1 cellular context compared by ENCODE assay signal in the genomic region with DNA sequence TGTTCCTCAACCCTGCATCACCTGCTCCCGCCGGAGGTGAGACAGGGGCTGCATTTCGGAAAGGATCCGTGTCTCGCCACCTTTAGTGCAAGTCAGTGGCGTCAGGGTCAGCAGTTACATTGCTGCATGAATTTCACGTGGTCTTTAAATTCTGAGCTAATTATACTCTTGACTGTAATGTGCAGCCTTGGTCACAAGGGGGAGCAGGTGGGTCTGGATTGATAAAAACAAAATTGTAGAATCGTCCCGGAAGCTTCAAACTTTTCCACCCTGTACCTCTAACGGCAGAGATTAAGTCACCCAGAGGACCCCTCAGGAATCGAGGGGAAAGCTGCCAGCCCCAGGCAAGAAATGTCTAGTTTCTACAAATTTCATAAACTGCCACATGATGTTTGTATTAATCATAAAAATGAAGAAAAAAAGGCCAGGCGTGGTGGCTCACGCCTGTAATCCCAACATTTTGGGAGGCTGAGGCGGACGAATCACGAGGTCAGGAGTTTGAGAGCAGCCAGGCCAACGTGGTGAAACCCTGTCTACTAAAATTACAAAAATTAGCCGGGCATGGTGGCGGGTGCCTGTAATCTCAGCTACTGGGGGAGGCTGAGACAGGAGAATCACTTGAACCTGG.
TF ChIP-seq lines count a peak whose summit lies in the region.

No MANE protein-coding gene starts in this region.

TF ChIP-seq in HEK293, 187 proteins besides CTCF, POLR2A, EP300 and RAD21 (continued from another document):
- TF ChIP-seq, protein P1, sequence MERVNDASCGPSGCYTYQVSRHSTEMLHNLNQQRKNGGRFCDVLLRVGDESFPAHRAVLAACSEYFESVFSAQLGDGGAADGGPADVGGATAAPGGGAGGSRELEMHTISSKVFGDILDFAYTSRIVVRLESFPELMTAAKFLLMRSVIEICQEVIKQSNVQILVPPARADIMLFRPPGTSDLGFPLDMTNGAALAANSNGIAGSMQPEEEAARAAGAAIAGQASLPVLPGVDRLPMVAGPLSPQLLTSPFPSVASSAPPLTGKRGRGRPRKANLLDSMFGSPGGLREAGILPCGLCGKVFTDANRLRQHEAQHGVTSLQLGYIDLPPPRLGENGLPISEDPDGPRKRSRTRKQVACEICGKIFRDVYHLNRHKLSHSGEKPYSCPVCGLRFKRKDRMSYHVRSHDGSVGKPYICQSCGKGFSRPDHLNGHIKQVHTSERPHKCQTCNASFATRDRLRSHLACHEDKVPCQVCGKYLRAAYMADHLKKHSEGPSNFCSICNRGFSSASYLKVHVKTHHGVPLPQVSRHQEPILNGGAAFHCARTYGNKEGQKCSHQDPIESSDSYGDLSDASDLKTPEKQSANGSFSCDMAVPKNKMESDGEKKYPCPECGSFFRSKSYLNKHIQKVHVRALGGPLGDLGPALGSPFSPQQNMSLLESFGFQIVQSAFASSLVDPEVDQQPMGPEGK (tag by site-specific recombination; IDR thresholded peaks at IDR 0.05): peak; percentile 15; the same call in 1 of the 2 replicates
- TF ChIP-seq, protein P2, sequence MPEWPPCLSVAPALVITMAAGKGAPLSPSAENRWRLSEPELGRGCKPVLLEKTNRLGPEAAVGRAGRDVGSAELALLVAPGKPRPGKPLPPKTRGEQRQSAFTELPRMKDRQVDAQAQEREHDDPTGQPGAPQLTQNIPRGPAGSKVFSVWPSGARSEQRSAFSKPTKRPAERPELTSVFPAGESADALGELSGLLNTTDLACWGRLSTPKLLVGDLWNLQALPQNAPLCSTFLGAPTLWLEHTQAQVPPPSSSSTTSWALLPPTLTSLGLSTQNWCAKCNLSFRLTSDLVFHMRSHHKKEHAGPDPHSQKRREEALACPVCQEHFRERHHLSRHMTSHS (tag by site-specific recombination; IDR thresholded peaks at IDR 0.05): no peak
- TF ChIP-seq SP7 (tag by site-specific recombination; IDR thresholded peaks at IDR 0.05) (no peak), ZNF645 (tag by site-specific recombination; IDR thresholded peaks at IDR 0.05) (no peak), ZNF830 (tag by site-specific recombination; IDR thresholded peaks at IDR 0.05; ENCODE audit: low read depth) (no peak), ZNF335 (tag by site-specific recombination; conservative IDR thresholded peaks at IDR 0.05) (peak; percentile 40), ZNF600 (tag by site-specific recombination; IDR thresholded peaks at IDR 0.05) (peak; percentile 62), HIC1 (tag by site-specific recombination; IDR thresholded peaks at IDR 0.05) (no peak), ZNF362 (tag by site-specific recombination; IDR thresholded peaks at IDR 0.05) (no peak), ZNF660 (tag by site-specific recombination; IDR thresholded peaks at IDR 0.05) (peak; percentile 79; the same call in 1 of the 2 replicates), ZNF776 (tag by site-specific recombination; IDR thresholded peaks at IDR 0.05; ENCODE audit: borderline replicate concordance) (no peak), ZBTB44 (tag by site-specific recombination; IDR thresholded peaks at IDR 0.05) (peak; percentile 84), ZBTB17 (tag by site-specific recombination; IDR thresholded peaks at IDR 0.05) (peak; percentile 35; the same call in 1 of the 2 replicates), ZNF169 (tag by site-specific recombination; IDR thresholded peaks at IDR 0.05) (no peak), ZNF555 (tag by site-specific recombination; conservative IDR thresholded peaks at IDR 0.05) (no peak), ZNF791 (tag by site-specific recombination; IDR thresholded peaks at IDR 0.05) (no peak), ZNF398 (tag by site-specific recombination; IDR thresholded peaks at IDR 0.05) (no peak), SETDB1 (IDR thresholded peaks at IDR 0.05; ENCODE audit: insufficient read length, low read length) (no peak), ZNF837 (tag by site-specific recombination; IDR thresholded peaks at IDR 0.05) (no peak), ZNF561 (tag by site-specific recombination; IDR thresholded peaks at IDR 0.05; ENCODE audit: borderline replicate concordance) (peak; percentile 16; the same call in 1 of the 2 replicates)
- TF ChIP-seq, protein P3, sequence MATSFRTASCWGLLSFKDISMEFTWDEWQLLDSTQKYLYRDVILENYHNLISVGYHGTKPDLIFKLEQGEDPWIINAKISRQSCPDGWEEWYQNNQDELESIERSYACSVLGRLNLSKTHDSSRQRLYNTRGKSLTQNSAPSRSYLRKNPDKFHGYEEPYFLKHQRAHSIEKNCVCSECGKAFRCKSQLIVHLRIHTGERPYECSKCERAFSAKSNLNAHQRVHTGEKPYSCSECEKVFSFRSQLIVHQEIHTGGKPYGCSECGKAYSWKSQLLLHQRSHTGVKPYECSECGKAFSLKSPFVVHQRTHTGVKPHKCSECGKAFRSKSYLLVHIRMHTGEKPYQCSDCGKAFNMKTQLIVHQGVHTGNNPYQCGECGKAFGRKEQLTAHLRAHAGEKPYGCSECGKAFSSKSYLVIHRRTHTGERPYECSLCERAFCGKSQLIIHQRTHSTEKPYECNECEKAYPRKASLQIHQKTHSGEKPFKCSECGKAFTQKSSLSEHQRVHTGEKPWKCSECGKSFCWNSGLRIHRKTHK (tag by site-specific recombination; IDR thresholded peaks at IDR 0.05): no peak
- TF ChIP-seq, protein P4, sequence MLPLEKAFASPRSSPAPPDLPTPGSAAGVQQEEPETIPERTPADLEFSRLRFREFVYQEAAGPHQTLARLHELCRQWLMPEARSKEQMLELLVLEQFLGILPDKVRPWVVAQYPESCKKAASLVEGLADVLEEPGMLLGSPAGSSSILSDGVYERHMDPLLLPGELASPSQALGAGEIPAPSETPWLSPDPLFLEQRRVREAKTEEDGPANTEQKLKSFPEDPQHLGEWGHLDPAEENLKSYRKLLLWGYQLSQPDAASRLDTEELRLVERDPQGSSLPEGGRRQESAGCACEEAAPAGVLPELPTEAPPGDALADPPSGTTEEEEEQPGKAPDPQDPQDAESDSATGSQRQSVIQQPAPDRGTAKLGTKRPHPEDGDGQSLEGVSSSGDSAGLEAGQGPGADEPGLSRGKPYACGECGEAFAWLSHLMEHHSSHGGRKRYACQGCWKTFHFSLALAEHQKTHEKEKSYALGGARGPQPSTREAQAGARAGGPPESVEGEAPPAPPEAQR (tag by site-specific recombination; IDR thresholded peaks at IDR 0.05): no peak
